In genomic region chr17:69043098-69043497, GRCh38 we compare ENCODE assay signal across 29 cellular contexts. TPM values are rescaled to one million over a fixed set of nuclear protein-coding genes. Genes with fewer than 3 reads are reported as not detected.
"Had no signal": no experiment of that assay in that cellular context is flagged by ENCODE, and none has a peak within 500 bp of the region (broad histone marks: within the 10 kb centered on the region; RNA-seq: fewer than 3 reads in every experiment).

No MANE protein-coding gene starts in this region.

- H3K79me2 ChIP-seq: parathyroid adenoma had no signal

- H3K36me3 ChIP-seq: neural progenitor cell, ovary, spleen, transverse colon, upper lobe of right lung, uterus had no signal

- H3K4me1 Mint-ChIP-seq: stimulated activated naive B cell treated with anti-CD40 and anti-IgM and Interleukin-4, amounts not matched to agents 10 μg/mL and 1 μg/mL and 100 μg/mL, for 72 hours had no signal

- DNase-seq: naive thymus-derived CD4-positive, alpha-beta T cell; natural killer cell; occipital lobe; ovary; posterior cingulate gyrus; psoas muscle; right cardiac atrium; right lobe of liver; sigmoid colon; spleen; stimulated activated CD4-positive, alpha-beta T cell treated with anti-CD3 and anti-CD28 coated beads, Interleukin-12 subunit alpha, Interleukin-12 subunit beta, amount 100 ng/mL, for 4 hours; stimulated activated CD4-positive, alpha-beta T cell treated with anti-CD3 and anti-CD28 coated beads, Interleukin-1b, Interleukin-23, amount 100 ng/mL, for 48 hours; stimulated activated CD4-positive, alpha-beta T cell treated with anti-CD3 and anti-CD28 coated beads, Interleukin-4, amount 100 ng/mL, for 1 hour; stimulated activated CD4-positive, alpha-beta T cell treated with anti-CD3 and anti-CD28 coated beads, Interleukin-4, amount 100 ng/mL, for 4 hours; stimulated activated CD8-positive, alpha-beta memory T cell treated with anti-CD3 and anti-CD28 coated beads, Interleukin-4, amount 100 ng/mL, for 48 hours; stimulated activated naive B cell treated with anti-CD40 and anti-IgM and Interleukin-4, amounts not matched to agents 10 μg/mL and 1 μg/mL and 100 μg/mL, for 72 hours; stimulated activated naive CD4-positive, alpha-beta T cell treated with Interleukin-2 at 50 U/mL for 16 hours; stomach; tibial artery; transverse colon; upper lobe of right lung; uterus had no signal

- H3K27ac Mint-ChIP-seq: naive thymus-derived CD4-positive, alpha-beta T cell; natural killer cell; nephron; neural progenitor cell; progenitor cell of endocrine pancreas; stimulated activated naive B cell treated with anti-CD40 and anti-IgM and Interleukin-4, amounts not matched to agents 10 μg/mL and 1 μg/mL and 100 μg/mL, for 72 hours; stimulated activated naive CD8-positive, alpha-beta T cell treated with anti-CD3 and anti-CD28 coated beads, Interleukin-15, Interleukin-2, amounts not matched to agents 100 ng/mL and 50 ng/mL, for 24 hours; type B pancreatic cell had no signal

- H3K4me2 ChIP-seq: neural progenitor cell, smooth muscle cell had no signal

- H3K4me1 ChIP-seq: neural progenitor cell, parathyroid adenoma, psoas muscle, sigmoid colon, tibial artery had no signal

- H3K27me3 ChIP-seq: neural progenitor cell, ovary, right lobe of liver, sigmoid colon, spleen, stomach, tibial artery, transverse colon, upper lobe of right lung, uterus had no signal

- H3K27me3 Mint-ChIP-seq: progenitor cell of endocrine pancreas; stimulated activated naive B cell treated with anti-CD40 and anti-IgM and Interleukin-4, amounts not matched to agents 10 μg/mL and 1 μg/mL and 100 μg/mL, for 72 hours; type B pancreatic cell had no signal

- H2AFZ ChIP-seq: neural progenitor cell, parathyroid adenoma had no signal

- H3K4me3 Mint-ChIP-seq: naive thymus-derived CD4-positive, alpha-beta T cell; natural killer cell; nephron; neural progenitor cell; stimulated activated naive B cell treated with anti-CD40 and anti-IgM and Interleukin-4, amounts not matched to agents 10 μg/mL and 1 μg/mL and 100 μg/mL, for 72 hours; stimulated activated naive CD8-positive, alpha-beta T cell treated with anti-CD3 and anti-CD28 coated beads, Interleukin-15, Interleukin-2, amounts not matched to agents 100 ng/mL and 50 ng/mL, for 24 hours; type B pancreatic cell had no signal

- ATAC-seq: naive thymus-derived CD4-positive, alpha-beta T cell; natural killer cell; psoas muscle; right cardiac atrium; right lobe of liver; stimulated activated naive B cell treated with anti-CD40 and anti-IgM and Interleukin-4, amounts not matched to agents 10 μg/mL and 1 μg/mL and 100 μg/mL, for 72 hours; upper lobe of right lung had no signal

- H3K4me3 ChIP-seq: neural progenitor cell, ovary, psoas muscle, right lobe of liver, sigmoid colon, smooth muscle cell, spleen, stomach, tibial artery, transverse colon, upper lobe of right lung, uterus had no signal

- H3K36me3 Mint-ChIP-seq: naive thymus-derived CD4-positive, alpha-beta T cell; natural killer cell; stimulated activated naive B cell treated with anti-CD40 and anti-IgM and Interleukin-4, amounts not matched to agents 10 μg/mL and 1 μg/mL and 100 μg/mL, for 72 hours had no signal

- H3K27ac ChIP-seq: neural progenitor cell, ovary, parathyroid adenoma, psoas muscle, right lobe of liver, sigmoid colon, spleen, stomach, tibial artery, upper lobe of right lung, uterus had no signal

- H3K9ac ChIP-seq: neural progenitor cell, parathyroid adenoma had no signal

- H3K9me3 Mint-ChIP-seq: natural killer cell; stimulated activated naive B cell treated with anti-CD40 and anti-IgM and Interleukin-4, amounts not matched to agents 10 μg/mL and 1 μg/mL and 100 μg/mL, for 72 hours; stimulated activated naive CD8-positive, alpha-beta T cell treated with anti-CD3 and anti-CD28 coated beads, Interleukin-15, Interleukin-2, amounts not matched to agents 100 ng/mL and 50 ng/mL, for 24 hours; type B pancreatic cell had no signal

- H3K9me3 ChIP-seq: psoas muscle, right lobe of liver, stomach, tibial artery, transverse colon, upper lobe of right lung had no signal

RNA-seq across cellular contexts. Expression of gene ABCA9, which starts 17.6 kb away (rescaled TPM):
- total RNA-seq: smooth muscle cell had no signal
- polyA plus RNA-seq: naive thymus-derived CD4-positive, alpha-beta T cell; smooth muscle cell had no signal
